ENCODE assay signal across 1 cellular context in the genomic region with DNA sequence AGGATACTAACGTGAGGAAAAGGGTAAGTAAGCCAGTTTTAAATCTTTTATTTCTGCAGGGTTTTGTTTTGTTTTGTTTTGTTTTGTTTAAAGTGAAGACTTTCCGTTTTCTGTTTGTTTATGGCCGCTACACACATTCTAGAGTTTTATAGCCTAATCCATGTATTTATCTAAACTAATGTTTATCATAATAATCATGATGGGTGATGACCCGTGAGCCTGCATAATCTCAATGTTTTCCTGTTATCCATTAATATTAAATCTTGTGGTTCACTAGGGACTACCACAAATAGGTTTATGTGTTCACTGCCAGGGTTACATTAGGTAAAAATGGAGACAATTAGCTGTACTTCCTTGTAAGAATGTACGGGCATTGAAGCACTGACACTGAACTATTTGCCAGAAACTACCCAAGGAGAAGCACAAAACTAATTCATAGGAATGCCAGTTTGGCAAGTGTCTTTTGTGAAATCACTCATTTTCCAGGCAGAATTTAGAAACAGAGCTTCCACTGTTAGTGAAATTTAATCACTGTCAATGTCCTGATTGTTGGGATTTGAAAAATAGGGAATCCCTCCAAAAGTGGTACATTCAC.
TF ChIP-seq lines count a peak whose summit lies in the region.

No MANE protein-coding gene starts in this region.

TF ChIP-seq in H1, 55 proteins besides CTCF, POLR2A, EP300 and RAD21 (continued from another document):
- TF ChIP-seq RNF2 (IDR thresholded peaks at IDR 0.05; ENCODE audit: borderline replicate concordance, low read depth, low read length, missing control alignments, poor library complexity, severe bottlenecking) (no peak), BACH1 (IDR thresholded peaks at IDR 0.05; ENCODE audit: low read length) (no peak), FOSL1 (IDR thresholded peaks at IDR 0.05; ENCODE audit: insufficient read depth, low read depth, low read length) (no peak)
